30 cellular contexts compared by ENCODE assay signal in genomic region chr11:46475041-46475925, GRCh38.
A peak's percentile ranks its signal among the peaks of the same experiment; 100 is the strongest.
DNase-seq lines count a peak whose midpoint lies in the region; ATAC-seq and TF ChIP-seq lines count a peak whose summit lies in the region.
"Had no signal": no experiment of that assay in that cellular context is flagged by ENCODE, and none has a peak within 500 bp of the region (broad histone marks: within the 10 kb centered on the region; RNA-seq: fewer than 3 reads in every experiment).

No MANE protein-coding gene starts in this region.

- H3K4me3 Mint-ChIP-seq in activated CD4-positive, alpha-beta T cell treated with anti-CD3 and anti-CD28 coated beads, Interleukin-2, amount 10 ng/mL, durations not matched to agents 7 days and 5 days = no peak overlapping the region
- H3K4me3 Mint-ChIP-seq: CD14-positive monocyte; central memory CD8-positive, alpha-beta T cell; effector memory CD8-positive, alpha-beta T cell; neural progenitor cell; stimulated activated memory B cell treated with anti-CD40 and anti-IgM and Interleukin-4, amounts not matched to agents 10 μg/mL and 1 μg/mL and 100 μg/mL, for 72 hours; type B pancreatic cell; WTC11 had no signal

- no peaks in the 10 kb centered on the region for H3K27me3 ChIP-seq in foreskin keratinocyte
- H3K27me3 ChIP-seq: neural progenitor cell, pancreas, SJCRH30 had no signal

- no peaks in the 10 kb centered on the region for H3K9me3 Mint-ChIP-seq in activated CD4-positive, alpha-beta T cell treated with anti-CD3 and anti-CD28 coated beads, Interleukin-2, amount 10 ng/mL, durations not matched to agents 7 days and 5 days
- H3K9me3 Mint-ChIP-seq: central memory CD8-positive, alpha-beta T cell; effector memory CD8-positive, alpha-beta T cell; neural progenitor cell; stimulated activated memory B cell treated with anti-CD40 and anti-IgM and Interleukin-4, amounts not matched to agents 10 μg/mL and 1 μg/mL and 100 μg/mL, for 72 hours; type B pancreatic cell; WTC11 had no signal

- peaks cover 28% of the 10 kb centered on the region for H3K4me1 Mint-ChIP-seq in activated CD4-positive, alpha-beta T cell treated with anti-CD3 and anti-CD28 coated beads, Interleukin-2, amount 10 ng/mL, durations not matched to agents 7 days and 5 days
- H3K4me1 Mint-ChIP-seq: CD14-positive monocyte, neural progenitor cell, WTC11 had no signal

- H3K4me1 ChIP-seq in foreskin keratinocyte = peaks cover 35% of the 10 kb centered on the region
- H3K4me1 ChIP-seq: neural progenitor cell, SJCRH30 had no signal

- CTCF ChIA-PET in activated CD4-positive, alpha-beta T cell treated with anti-CD3 and anti-CD28 coated beads, Interleukin-2, amount 10 ng/mL, durations not matched to agents 7 days and 5 days (lab: Charles Lee) = interaction anchor here (0.6 to 1.3 kb wide), 2 partner anchors 17 to 346 kb away, joined by 3 to 4 read pairs; no protein-coding TSS in a partner anchor
- CTCF ChIA-PET in RWPE1 (lab: Yijun Ruan, JAX) = interaction anchor here (0.6 kb wide), 1 partner anchor 70 kb away, joined by 4 read pairs; no protein-coding TSS in a partner anchor

- POLR2A ChIA-PET in activated CD4-positive, alpha-beta T cell treated with anti-CD3 and anti-CD28 coated beads, Interleukin-2, amount 10 ng/mL, durations not matched to agents 7 days and 5 days (lab: Charles Lee) = no interaction called here
- POLR2A ChIA-PET in RWPE1 (lab: Yijun Ruan, JAX; ENCODE audit: low non-redundant PET) = no interaction called here

- no peaks in the 10 kb centered on the region for H3K27me3 Mint-ChIP-seq in activated CD4-positive, alpha-beta T cell treated with anti-CD3 and anti-CD28 coated beads, Interleukin-2, amount 10 ng/mL, durations not matched to agents 7 days and 5 days
- H3K27me3 Mint-ChIP-seq: central memory CD8-positive, alpha-beta T cell; effector memory CD8-positive, alpha-beta T cell; stimulated activated memory B cell treated with anti-CD40 and anti-IgM and Interleukin-4, amounts not matched to agents 10 μg/mL and 1 μg/mL and 100 μg/mL, for 72 hours; type B pancreatic cell had no signal

- H3K27ac ChIP-seq in RWPE1 = no peak overlapping the region
- no peak overlapping the region for H3K27ac ChIP-seq in foreskin keratinocyte
- H3K27ac ChIP-seq: HL-60, neural progenitor cell, pancreas, SJCRH30 had no signal

- H3K36me3 Mint-ChIP-seq in activated CD4-positive, alpha-beta T cell treated with anti-CD3 and anti-CD28 coated beads, Interleukin-2, amount 10 ng/mL, durations not matched to agents 7 days and 5 days (ENCODE audit: low read depth) = no peaks in the 10 kb centered on the region
- H3K36me3 Mint-ChIP-seq: WTC11 had no signal

- peak overlapping the region; percentile 26 for H3K27ac Mint-ChIP-seq in activated CD4-positive, alpha-beta T cell treated with anti-CD3 and anti-CD28 coated beads, Interleukin-2, amount 10 ng/mL, durations not matched to agents 7 days and 5 days
- H3K27ac Mint-ChIP-seq: CD14-positive monocyte; neural progenitor cell; stimulated activated memory B cell treated with anti-CD40 and anti-IgM and Interleukin-4, amounts not matched to agents 10 μg/mL and 1 μg/mL and 100 μg/mL, for 72 hours; type B pancreatic cell; WTC11 had no signal

- ATAC-seq in foreskin keratinocyte (peak; percentile 15), HG02852 (IDR thresholded peaks at IDR 0.05; ENCODE audit: unreplicated experiment) (no peak)
- ATAC-seq in activated CD4-positive, CD25-positive, alpha-beta regulatory T cell treated with anti-CD3 and anti-CD28 coated beads, Interleukin-2, amount 50 U/mL, for 24 hours = no peak
- ATAC-seq: effector memory CD8-positive, alpha-beta T cell; left lobe of liver; pancreas; stimulated activated memory B cell treated with anti-CD40 and anti-IgM and Interleukin-4, amounts not matched to agents 10 μg/mL and 1 μg/mL and 100 μg/mL, for 72 hours; WTC11 had no signal

- DNase-seq in activated CD4-positive, alpha-beta T cell treated with anti-CD3 and anti-CD28 coated beads, Interleukin-2, amount 10 ng/mL, durations not matched to agents 7 days and 5 days = no peak
- no peak for DNase-seq in activated CD4-positive, alpha-beta T cell treated with anti-CD3 and anti-CD28 coated beads for 1 hour
- DNase-seq in EL (peak; percentile 56), RWPE1 (ENCODE audit: low spot score) (peak; percentile 34), foreskin keratinocyte (peak in 1 of 2 donors; percentile 29), NCI-H187 treated with DMSO at 0.1 percent for 48 hours (lab: John Stamatoyannopoulos, UW) (no peak)
- DNase-seq: activated gamma-delta T cell treated with Interleukin-2 at 50 U/mL for 16 hours; DMS79 treated with DMSO at 0.1 percent for 48 hours; effector memory CD8-positive, alpha-beta T cell; erythroblast; glutamatergic neuron; KG1; mesenchymal stem cell; NCI-H1417 treated with DMSO at 0.1 percent for 48 hours; NCI-H2081 treated with DMSO at 0.1 percent for 48 hours; NCI-H446; NCI-H748 treated with DMSO at 0.1 percent for 48 hours; pancreas; SJCRH30; substantia nigra had no signal

- TF ChIP-seq CTCF in RWPE1 (conservative IDR thresholded peaks at IDR 0.05; ENCODE audit: low read depth) (no peak), foreskin keratinocyte (conservative IDR thresholded peaks at IDR 0.05) (no peak)

Comparison
In these comparisons a context has a peak if more than half of its experiments do, and no peak if none do; other contexts are left out.
1. DNase-seq: peak in EL (single experiment) and RWPE1 (single experiment); none in activated CD4-positive, alpha-beta T cell treated with anti-CD3 and anti-CD28 coated beads, Interleukin-2, amount 10 ng/mL, durations not matched to agents 7 days and 5 days (single experiment), activated CD4-positive, alpha-beta T cell treated with anti-CD3 and anti-CD28 coated beads for 1 hour (single experiment) and NCI-H187 treated with DMSO at 0.1 percent for 48 hours (single experiment).